In genomic region chr14:95188372-95188771, GRCh38 we compare ENCODE assay signal across 17 cellular contexts. TPM values are rescaled to one million over a fixed set of nuclear protein-coding genes. Genes with fewer than 3 reads are reported as not detected.
DNase-seq lines count a peak whose midpoint lies in the region; ATAC-seq and TF ChIP-seq lines count a peak whose summit lies in the region.
"Had no signal": no experiment of that assay in that cellular context is flagged by ENCODE, and none has a peak within 500 bp of the region (broad histone marks: within the 10 kb centered on the region; RNA-seq: fewer than 3 reads in every experiment).

No MANE protein-coding gene starts in this region.

- H3K27ac Mint-ChIP-seq in MCF 10A (ENCODE audit: low read depth, unreplicated experiment), result no peak overlapping the region
- H3K27ac Mint-ChIP-seq in dendritic cell treated with granulocyte-macrophage colony-stimulating factor and Interleukin-4, amounts not matched to agents 40 ng/mL and 50 ng/mL, for 4 days, result peak overlapping the region; percentile 30
- H3K27ac Mint-ChIP-seq: B cell; CD4-positive, alpha-beta T cell; CD8-positive, alpha-beta T cell had no signal

- dilution Hi-C loops in mammary epithelial cell (cut with HindIII; ENCODE audit: low sequenced_read_pairs), result no loop called here

- no peaks in the 10 kb centered on the region for H3K27me3 Mint-ChIP-seq in MCF 10A (ENCODE audit: insufficient read depth, unreplicated experiment)
- no peaks in the 10 kb centered on the region for H3K27me3 Mint-ChIP-seq in dendritic cell treated with granulocyte-macrophage colony-stimulating factor and Interleukin-4, amounts not matched to agents 40 ng/mL and 50 ng/mL, for 4 days

- H3K9me3 Mint-ChIP-seq in MCF 10A (ENCODE audit: unreplicated experiment), result peaks cover 16% of the 10 kb centered on the region
- peaks cover 9% of the 10 kb centered on the region for H3K9me3 Mint-ChIP-seq in dendritic cell treated with granulocyte-macrophage colony-stimulating factor and Interleukin-4, amounts not matched to agents 40 ng/mL and 50 ng/mL, for 4 days
- H3K9me3 Mint-ChIP-seq: CD4-positive, alpha-beta T cell; CD8-positive, alpha-beta T cell had no signal

- no peak overlapping the region for H3K4me2 ChIP-seq in mammary epithelial cell (ENCODE audit: insufficient read depth, low read depth, low read length)
- H3K4me2 ChIP-seq: A549 had no signal

- no peaks in the 10 kb centered on the region for H3K27me3 ChIP-seq in mammary epithelial cell (ENCODE audit: insufficient read depth, low read length)
- H3K27me3 ChIP-seq: BLaER1 treated with 17β-estradiol and CSF1 and Interleukin-3, amounts not matched to agents 10 nM and 100 nM had no signal

- no peaks in the 10 kb centered on the region for H3K9me3 ChIP-seq in mammary epithelial cell (replicated peaks; ENCODE audit: insufficient read depth, low read length)
- H3K9me3 ChIP-seq in HEK293 (ENCODE audit: control insufficient read depth, insufficient read depth, low read depth, low read length), result no peaks in the 10 kb centered on the region
- H3K9me3 ChIP-seq: Caco-2 had no signal

- H3K4me3 ChIP-seq in mammary epithelial cell (replicated peaks in 1 of 3; ENCODE audit: insufficient read depth in 1 of 3, low read depth in 2 of 3, low read length in 3 of 3), result no peak overlapping the region
- no peak overlapping the region for H3K4me3 ChIP-seq in HEK293 (ENCODE audit: low read depth, low read length)
- H3K4me3 ChIP-seq: A549; BLaER1 treated with 17β-estradiol and CSF1 and Interleukin-3, amounts not matched to agents 10 nM and 100 nM had no signal

- POLR2A ChIA-PET in MCF 10A (lab: Yijun Ruan, JAX), result no interaction called here
- POLR2A ChIA-PET in HEK293 (lab: Yijun Ruan, JAX), result no interaction called here

- no peaks in the 10 kb centered on the region for H3K4me1 Mint-ChIP-seq in MCF 10A (ENCODE audit: insufficient read depth, unreplicated experiment)
- peaks cover 76% of the 10 kb centered on the region for H3K4me1 Mint-ChIP-seq in dendritic cell treated with granulocyte-macrophage colony-stimulating factor and Interleukin-4, amounts not matched to agents 40 ng/mL and 50 ng/mL, for 4 days (ENCODE audit: low read depth)

- CTCF ChIA-PET in mammary epithelial cell (lab: Charles Lee; ENCODE audit: low non-redundant PET) (no interaction called here), MCF 10A (lab: Yijun Ruan, JAX) (interaction anchor here (0.6 to 1.7 kb wide), 2 partner anchors 24 to 244 kb away, joined by 3 to 4 read pairs; no protein-coding TSS in a partner anchor), HEK293 (lab: Yijun Ruan, JAX) (no interaction called here)

- H2AFZ ChIP-seq in mammary epithelial cell (ENCODE audit: low read depth, low read length), result no peak overlapping the region

- WGBS in mammary epithelial cell (ENCODE audit: low coverage, missing lambda C conversion rate), result 89% methylated on average over 2 of the region's 3 CpGs

- H3K9ac ChIP-seq in mammary epithelial cell (ENCODE audit: insufficient read depth, low read length), result no peak overlapping the region
- H3K9ac ChIP-seq: BLaER1 treated with 17β-estradiol and CSF1 and Interleukin-3, amounts not matched to agents 10 nM and 100 nM had no signal

- no peak overlapping the region for H3K4me3 Mint-ChIP-seq in MCF 10A (ENCODE audit: unreplicated experiment)
- H3K4me3 Mint-ChIP-seq in dendritic cell treated with granulocyte-macrophage colony-stimulating factor and Interleukin-4, amounts not matched to agents 40 ng/mL and 50 ng/mL, for 4 days, result no peak overlapping the region
- H3K4me3 Mint-ChIP-seq: B cell; CD4-positive, alpha-beta T cell; CD8-positive, alpha-beta T cell had no signal

- BruUV-seq in mammary epithelial cell (replicated peaks; lab: Mats Ljungman, UMichigan) (TSS peak; percentile 1), MCF 10A (replicated peaks; lab: Mats Ljungman, UMichigan) (no TSS peak)

- ATAC-seq in HG02870 (IDR thresholded peaks at IDR 0.05; ENCODE audit: unreplicated experiment), result no peak
- ATAC-seq: A549; CD8-positive, alpha-beta T cell had no signal

- intact Hi-C loops in mammary epithelial cell (cut with micrococcal nuclease), result no loop called here
- intact Hi-C loops in MCF 10A (cut with micrococcal nuclease), result no loop called here
- intact Hi-C loops in dendritic cell treated with granulocyte-macrophage colony-stimulating factor and Interleukin-4, amounts not matched to agents 40 ng/mL and 50 ng/mL, for 4 days (cut with micrococcal nuclease), result loop anchor here (5.0 kb wide), 1 partner anchor 46 kb away; no protein-coding TSS in a partner anchor

- H3K27ac ChIP-seq in mammary epithelial cell (ENCODE audit: insufficient read depth, low read depth, low read length) (no peak overlapping the region), HEK293 (ENCODE audit: extremely low read depth, low read depth, low read length) (no peak overlapping the region)
- H3K27ac ChIP-seq: 22Rv1; A549; BLaER1 treated with 17β-estradiol and CSF1 and Interleukin-3, amounts not matched to agents 10 nM and 100 nM; C4-2B had no signal

- no peak for DNase-seq in mammary epithelial cell
- no peak for DNase-seq in MCF 10A (ENCODE audit: unreplicated experiment)
- no peak for DNase-seq in dermis blood vessel endothelial cell
- DNase-seq: AML-193; Caco-2; Calu3; CD4-positive, alpha-beta T cell; CD8-positive, alpha-beta T cell; GF-D8 had no signal

- H3K36me3 ChIP-seq in mammary epithelial cell (ENCODE audit: insufficient read depth, low read length) (no peaks in the 10 kb centered on the region), HEK293 (ENCODE audit: control insufficient read depth in 2 of 2, insufficient read depth in 1 of 2, low read length in 2 of 2) (no peaks in the 10 kb centered on the region)

- no peaks in the 10 kb centered on the region for H3K4me1 ChIP-seq in mammary epithelial cell (ENCODE audit: insufficient read depth, low read length)
- H3K4me1 ChIP-seq in HEK293 (ENCODE audit: control insufficient read depth, insufficient read depth, low read length), result no peaks in the 10 kb centered on the region
- H3K4me1 ChIP-seq: Caco-2 had no signal

- TF ChIP-seq CTCF in mammary epithelial cell (conservative IDR thresholded peaks at IDR 0.05 in 1 of 2, IDR thresholded peaks at IDR 0.05 in 1 of 2; ENCODE audit: extremely low read depth in 1 of 2, insufficient read depth in 1 of 2, low read depth in 1 of 2, low read length in 2 of 2) (no peak), MCF 10A (IDR thresholded peaks at IDR 0.05; ENCODE audit: unreplicated experiment) (no peak), HEK293 (tag by site-specific recombination; IDR thresholded peaks at IDR 0.05) (no peak)

- in situ Hi-C loops in mammary epithelial cell (cut with MboI; ENCODE audit: low sequenced_read_pairs in 2 of 2), result no loop called here

- H3K79me2 ChIP-seq in mammary epithelial cell (ENCODE audit: insufficient read depth, low read length), result no peaks in the 10 kb centered on the region

- H3K36me3 Mint-ChIP-seq in MCF 10A (ENCODE audit: insufficient read depth, unreplicated experiment), result peaks cover 22% of the 10 kb centered on the region
- peaks cover 37% of the 10 kb centered on the region for H3K36me3 Mint-ChIP-seq in dendritic cell treated with granulocyte-macrophage colony-stimulating factor and Interleukin-4, amounts not matched to agents 40 ng/mL and 50 ng/mL, for 4 days (ENCODE audit: low read depth)
- H3K36me3 Mint-ChIP-seq: CD8-positive, alpha-beta T cell had no signal

- H4K20me1 ChIP-seq in mammary epithelial cell (ENCODE audit: insufficient read depth, low read length), result no peaks in the 10 kb centered on the region
- H4K20me1 ChIP-seq: BLaER1 treated with 17β-estradiol and CSF1 and Interleukin-3, amounts not matched to agents 10 nM and 100 nM had no signal

TF ChIP-seq in HEK293, 187 proteins besides CTCF, POLR2A, EP300 and RAD21:
- no peak for TF ChIP-seq ZBTB20 (tag by site-specific recombination; IDR thresholded peaks at IDR 0.05)
- peak; percentile 96 for TF ChIP-seq ZNF133 (tag by site-specific recombination; IDR thresholded peaks at IDR 0.05)
- TF ChIP-seq ZNF704 (tag by site-specific recombination; IDR thresholded peaks at IDR 0.05), result no peak
- peak; percentile 21 for TF ChIP-seq SETDB1 (IDR thresholded peaks at IDR 0.05; ENCODE audit: insufficient read length, low read length)
- TF ChIP-seq ZBTB6 (tag by site-specific recombination; IDR thresholded peaks at IDR 0.05), result no peak
- TF ChIP-seq KLF7 (tag by site-specific recombination; IDR thresholded peaks at IDR 0.05; ENCODE audit: borderline replicate concordance), result no peak
- no peak for TF ChIP-seq OVOL3 (tag by site-specific recombination; IDR thresholded peaks at IDR 0.05)
- TF ChIP-seq IKZF3 (tag by site-specific recombination; IDR thresholded peaks at IDR 0.05), result no peak
- TF ChIP-seq ZNF747 (tag by site-specific recombination; IDR thresholded peaks at IDR 0.05), result no peak

RNA-seq across cellular contexts. Expression of gene DICER1, which starts 31.0 kb away (rescaled TPM):
- total RNA-seq in mammary epithelial cell, result 10 to 100 TPM; 48.4 to 56.0 TPM
- 17.1 TPM for polyA plus RNA-seq in mammary epithelial cell
- polyA minus RNA-seq in mammary epithelial cell, result 185 TPM
- 35.6 and 48.6 TPM in 2 replicates for total RNA-seq in MCF 10A (2022)
- 34.3 and 38.3 TPM in 2 replicates for total RNA-seq in dermis blood vessel endothelial cell
